ENCODE assay signal across 8 cellular contexts in the genomic region with DNA sequence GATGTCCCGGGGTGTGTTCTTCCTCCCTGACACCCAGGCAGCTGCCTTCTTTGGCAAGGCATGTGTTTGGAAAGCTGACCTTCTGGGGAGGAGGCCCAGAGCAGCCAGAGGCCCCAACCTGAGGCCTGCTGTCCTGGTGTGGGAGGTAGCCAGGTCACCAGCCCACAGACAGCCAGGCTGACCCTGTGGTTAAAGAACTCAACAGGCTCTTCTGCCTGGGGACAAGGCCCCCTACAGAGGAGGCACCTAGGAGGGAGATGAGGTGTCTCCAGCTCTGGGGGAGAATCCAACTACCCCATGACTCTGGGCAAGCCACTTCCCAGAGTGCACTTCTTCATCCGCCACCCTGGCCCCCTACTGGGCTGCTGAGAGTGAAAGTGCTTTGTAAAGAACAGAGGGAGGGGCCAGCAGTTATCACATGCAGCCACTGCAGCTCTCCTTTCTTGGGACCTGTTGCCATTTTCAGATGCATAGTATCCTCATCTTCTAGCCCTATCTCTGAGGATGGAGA. TPM values are rescaled to one million over a fixed set of nuclear protein-coding genes. Genes with fewer than 3 reads are reported as not detected.
DNase-seq lines count a peak whose midpoint lies in the region; ATAC-seq lines count a peak whose summit lies in the region.

No MANE protein-coding gene starts in this region.

- in situ Hi-C loops in ACHN (cut with HindIII; ENCODE audit: low pct_ligation_motif_present, low pct_unique_long_range_greater_than_20kb, low sequenced_read_pairs): no loop called here
- in situ Hi-C loops in SK-MEL-5 (cut with HindIII; ENCODE audit: low pct_unique_long_range_greater_than_20kb, low sequenced_read_pairs): no loop called here

- DNase-seq in ACHN (peak; percentile 52), GM19238 (ENCODE audit: insufficient read length, low spot score) (peak; percentile 53), SK-MEL-5 (ENCODE audit: low read depth, low spot score) (peak; percentile 81), iPS-NIHi7 (ENCODE audit: extremely low spot score) (peak; percentile 52), dedifferentiated amniotic fluid mesenchymal stem cell (ENCODE audit: extremely low spot score) (no peak)
- DNase-seq in activated naive CD8-positive, alpha-beta T cell treated with anti-CD3 and anti-CD28 coated beads, Interleukin-2, amount 50 U/mL, for 16 hours (ENCODE audit: low read depth, low spot score): peak; percentile 25
- peak; percentile 64 to 66 for DNase-seq in stimulated activated CD4-positive, alpha-beta T cell treated with anti-CD3 and anti-CD28 coated beads, Interleukin-4, amount 100 ng/mL, for 48 hours (ENCODE audit: low read depth in 2 of 2)

- no peak for ATAC-seq in GM21381 (IDR thresholded peaks at IDR 0.05; ENCODE audit: unreplicated experiment)

RNA-seq across cellular contexts. Expression of a gene that starts 13.1 kb away (rescaled TPM):
- total RNA-seq in SK-MEL-5 (2014; rRNA removed; shearing (Covaris generic)): 75.8 and 77.3 TPM in 2 replicates
- polyA plus RNA-seq in SK-MEL-5 (2015; cell fraction: cytosol; rRNA removed): 214 and 274 TPM in 2 replicates
- 366 and 503 TPM in 2 replicates for polyA plus RNA-seq in SK-MEL-5 (2015; cell fraction: nucleus; rRNA removed)
